Comparison of ENCODE assay signal across 9 cellular contexts in the genomic region with DNA sequence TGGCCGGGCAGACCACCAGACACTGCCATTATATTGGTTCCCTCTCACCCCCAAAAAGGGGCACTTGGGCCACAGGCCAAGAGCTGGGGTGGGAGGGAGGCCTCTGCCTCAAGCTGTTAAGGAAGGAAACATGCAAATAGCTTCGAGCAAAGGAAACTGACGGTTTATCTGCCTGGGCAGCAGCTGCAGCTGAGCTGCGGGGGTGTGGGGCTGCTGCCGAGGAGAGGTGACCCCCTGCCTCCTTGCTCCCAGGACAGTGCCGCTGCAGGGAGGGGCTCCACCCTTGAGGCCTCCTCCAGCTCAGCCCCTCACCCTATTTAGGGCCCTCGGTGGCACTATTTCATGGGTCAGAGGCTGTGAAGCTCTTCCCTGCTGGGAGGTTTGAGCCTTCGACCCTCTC. TPM values are rescaled to one million over a fixed set of nuclear protein-coding genes. Genes with fewer than 3 reads are reported as not detected.
DNase-seq lines count a peak whose midpoint lies in the region; ATAC-seq and TF ChIP-seq lines count a peak whose summit lies in the region.
"Had no signal": no experiment of that assay in that cellular context is flagged by ENCODE, and none has a peak within 500 bp of the region (broad histone marks: within the 10 kb centered on the region; RNA-seq: fewer than 3 reads in every experiment).

No MANE protein-coding gene starts in this region.

- CTCF ChIA-PET in GM10248 (lab: Yijun Ruan, JAX), result interaction anchor here (0.8 to 12.3 kb wide), 13 partner anchors 10 to 199 kb away, joined by 3 to 115 read pairs (median 3); partner anchors contain the start of gene PDLIM7

- peaks cover 50% of the 10 kb centered on the region for H3K4me1 ChIP-seq in mononuclear cell (ENCODE audit: insufficient read depth, low read length)

- H3K4me3 ChIP-seq in mononuclear cell (ENCODE audit: low read length), result peak overlapping the region; percentile 79

- no peaks in the 10 kb centered on the region for H3K9me3 ChIP-seq in mononuclear cell (ENCODE audit: low read depth, low read length)

- peak; percentile 35 for ATAC-seq in GM21447 (IDR thresholded peaks at IDR 0.05; ENCODE audit: unreplicated experiment)

- no peak for TF ChIP-seq CTCF in GM10248 (IDR thresholded peaks at IDR 0.05; ENCODE audit: control extremely low read depth, extremely low read depth, low read depth, missing control alignments)

- POLR2A ChIA-PET in GM10248 (lab: Yijun Ruan, JAX), result interaction anchor here (0.7 to 3.1 kb wide), 4 partner anchors 12 to 196 kb away, joined by 3 to 17 read pairs (median 3); partner anchors contain the start of gene PDLIM7

- DNase-seq in GM10248 (ENCODE audit: extremely low spot score) (peak; percentile 66), OCI-M2 (lab: John Stamatoyannopoulos, UW; ENCODE audit: unreplicated experiment) (peak; percentile 30), cortex of kidney (lab: John Stamatoyannopoulos, UW) (no peak), DMS153 (lab: John Stamatoyannopoulos, UW) (no peak), DMS 273 (lab: John Stamatoyannopoulos, UW; ENCODE audit: unreplicated experiment) (no peak), activated gamma-delta T cell treated with Interleukin-2 at 50 U/mL for 16 hours (no peak)
- DNase-seq: activated naive CD4-positive, alpha-beta T cell treated with Interleukin-2 at 50 U/mL for 16 hours had no signal

- H3K27me3 ChIP-seq in mononuclear cell (ENCODE audit: insufficient read depth, low read length), result no peaks in the 10 kb centered on the region

RNA-seq across cellular contexts. Expression of gene DOK3, which starts 0.8 kb away (rescaled TPM):
- 38.6 TPM for total RNA-seq in mononuclear cell

RNA-seq across cellular contexts. Expression of gene DDX41, which starts 7.9 kb away (rescaled TPM):
- total RNA-seq in mononuclear cell, result 33.4 TPM

RNA-seq across cellular contexts. Expression of gene PDLIM7, which starts 11.4 kb away (rescaled TPM):
- 19.9 TPM for total RNA-seq in mononuclear cell

RNA-seq across cellular contexts. Expression of gene DBN1, which starts 35.4 kb away (rescaled TPM):
- 4.6 TPM for total RNA-seq in mononuclear cell

RNA-seq across cellular contexts. Expression of gene FAM193B, which starts 45.5 kb away (rescaled TPM):
- total RNA-seq in mononuclear cell, result 39.4 TPM

Comparison
In these comparisons a context has a peak if more than half of its experiments do, and no peak if none do; other contexts are left out.
1. DNase-seq: peak in GM10248 (single experiment) and OCI-M2 (single experiment); none in cortex of kidney (single experiment), DMS153 (single experiment), DMS 273 (single experiment) and activated gamma-delta T cell treated with Interleukin-2 at 50 U/mL for 16 hours (single experiment).